8 cellular contexts compared by ENCODE assay signal in the genomic region with DNA sequence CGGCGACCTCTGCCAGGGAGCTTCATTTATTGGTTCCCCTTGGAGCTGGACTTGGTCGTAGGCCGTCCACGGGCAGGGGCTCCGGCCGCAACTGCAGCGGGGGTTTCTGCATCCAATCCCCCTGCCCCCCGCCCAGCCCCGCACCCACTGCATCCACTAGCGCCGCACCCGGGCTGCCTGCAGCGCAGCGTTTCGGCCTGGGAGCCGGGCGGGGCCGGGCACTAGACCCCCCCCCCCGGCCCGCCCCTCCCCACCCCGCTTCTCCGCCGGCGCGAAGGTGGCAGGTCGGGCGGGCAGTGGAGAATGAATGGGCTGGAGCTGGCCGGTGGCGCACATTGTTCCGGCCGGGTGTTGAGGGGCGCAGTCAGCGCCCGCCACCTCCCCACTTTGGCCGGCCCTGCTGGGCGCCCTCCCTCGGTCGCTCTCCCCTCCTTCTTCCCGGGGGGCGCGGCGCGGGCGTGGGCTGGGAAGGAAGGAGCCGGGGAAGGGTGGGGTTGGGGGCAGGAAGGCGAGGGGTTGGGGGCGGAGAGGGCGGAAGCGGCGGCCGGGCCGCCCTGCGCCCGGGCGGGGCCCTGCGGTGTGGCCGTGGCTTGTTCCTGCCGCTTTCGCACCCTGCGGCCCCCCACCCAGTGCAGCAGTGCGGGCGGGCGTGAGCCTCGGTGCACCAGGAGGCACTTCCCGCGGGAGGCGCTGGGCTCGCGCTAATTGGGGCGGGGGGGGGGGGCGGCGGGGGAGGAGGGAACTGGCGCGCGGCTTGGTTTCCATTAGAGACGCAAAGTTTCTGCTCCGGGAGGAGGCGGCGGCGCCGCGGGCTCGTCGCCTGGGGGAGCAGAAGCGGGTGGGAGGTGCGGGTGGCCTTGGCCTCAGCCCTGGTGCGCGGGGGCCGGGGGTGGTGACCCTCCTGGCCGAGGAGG. TPM values are rescaled to one million over a fixed set of nuclear protein-coding genes. Genes with fewer than 3 reads are reported as not detected.
A peak's percentile ranks its signal among the peaks of the same experiment; 100 is the strongest.
DNase-seq lines count a peak whose midpoint lies in the region; ATAC-seq and TF ChIP-seq lines count a peak whose summit lies in the region.

No MANE protein-coding gene starts in this region.

- peaks cover 48% of the 10 kb centered on the region for H3K4me1 Mint-ChIP-seq in activated T-cell treated with anti-CD3 and anti-CD28 coated beads, Interleukin-2, amount 50 U/mL, for 24 hours (ENCODE audit: low read depth)
- peaks cover 27 to 44% (median 40%) of the 10 kb centered on the region in 3 donors for H3K4me1 Mint-ChIP-seq in naive B cell

- H3K27ac ChIP-seq in esophagus muscularis mucosa (replicated peaks in 1 of 4), result peak overlapping the region; percentile 94 to 97 (median 96)

- H3K9me3 ChIP-seq in esophagus muscularis mucosa, result no peaks in the 10 kb centered on the region

- peak; percentile 19 for ATAC-seq in HG03025 (IDR thresholded peaks at IDR 0.05; ENCODE audit: low FRiP score, unreplicated experiment)
- ATAC-seq in naive B cell (ENCODE audit: low read depth in 2 of 2), result peak; percentile 12 to 25

- H3K36me3 ChIP-seq in esophagus muscularis mucosa, result peaks cover 12 to 28% (median 23%) of the 10 kb centered on the region in 4 donors

- peaks cover 49% of the 10 kb centered on the region for H3K36me3 Mint-ChIP-seq in activated T-cell treated with anti-CD3 and anti-CD28 coated beads, Interleukin-2, amount 50 U/mL, for 24 hours (ENCODE audit: low read depth)
- peaks cover 5 to 14% of the 10 kb centered on the region in 2 donors for H3K36me3 Mint-ChIP-seq in naive B cell

- intact Hi-C loops in esophagus muscularis mucosa (cut with DNase I), result loop anchor here (2.0 kb wide), 4 partner anchors 15 to 361 kb away; no protein-coding TSS in a partner anchor

- H3K27me3 Mint-ChIP-seq in activated T-cell treated with anti-CD3 and anti-CD28 coated beads, Interleukin-2, amount 50 U/mL, for 24 hours, result no peaks in the 10 kb centered on the region
- no peaks in the 10 kb centered on the region for H3K27me3 Mint-ChIP-seq in naive B cell

- H3K4me3 ChIP-seq in esophagus muscularis mucosa, result peak overlapping the region; percentile 81 to 99 (median 82)

- H3K9me3 Mint-ChIP-seq in activated T-cell treated with anti-CD3 and anti-CD28 coated beads, Interleukin-2, amount 50 U/mL, for 24 hours, result no peaks in the 10 kb centered on the region
- H3K9me3 Mint-ChIP-seq in naive B cell, result peaks cover 0 to 5% (median 0%) of the 10 kb centered on the region in 7 donors

- DNase-seq in SIG-M5 treated with dmso at 0.1 percent for 504 hours (lab: John Stamatoyannopoulos, UW; ENCODE audit: unreplicated experiment) (peak; percentile 67), SIG-M5 (lab: John Stamatoyannopoulos, UW) (no peak), NOMO-1 treated with dmso at 0.1 percent for 144 hours (lab: John Stamatoyannopoulos, UW; ENCODE audit: unreplicated experiment) (peak; percentile 53), esophagus muscularis mucosa (ENCODE audit: extremely low spot score) (no peak), naive B cell (peak; percentile 62)
- peak; percentile 78 for DNase-seq in activated T-cell treated with anti-CD3 and anti-CD28 coated beads, Interleukin-2, amount 50 U/mL, for 24 hours
- peak; percentile 52 to 76 (median 70) for DNase-seq in stimulated activated naive CD4-positive, alpha-beta T cell (lab: John Stamatoyannopoulos, UW)

- 0% methylated on average over 30 of the region's 91 CpGs for WGBS in esophagus muscularis mucosa

- H3K27ac Mint-ChIP-seq in activated T-cell treated with anti-CD3 and anti-CD28 coated beads, Interleukin-2, amount 50 U/mL, for 24 hours, result peak overlapping the region; percentile 95
- H3K27ac Mint-ChIP-seq in naive B cell, result peak overlapping the region; percentile 92 to 99 (median 98)

- peaks cover 39 to 47% (median 44%) of the 10 kb centered on the region in 4 donors for H3K4me1 ChIP-seq in esophagus muscularis mucosa

- peak overlapping the region; percentile 97 for H3K4me3 Mint-ChIP-seq in activated T-cell treated with anti-CD3 and anti-CD28 coated beads, Interleukin-2, amount 50 U/mL, for 24 hours
- H3K4me3 Mint-ChIP-seq in naive B cell, result peak overlapping the region; percentile 94 to 98 (median 96)

- TF ChIP-seq EP300 in esophagus muscularis mucosa (IDR thresholded peaks at IDR 0.05), result no peak

- no peaks in the 10 kb centered on the region for H3K27me3 ChIP-seq in esophagus muscularis mucosa

- no peak for TF ChIP-seq POLR2A in esophagus muscularis mucosa (IDR thresholded peaks at IDR 0.05; ENCODE audit: low read depth)

- peak in 1 of 3 experiments; percentile 31 for TF ChIP-seq CTCF in esophagus muscularis mucosa (IDR thresholded peaks at IDR 0.05)

RNA-seq across cellular contexts. Expression of a gene that starts 0.8 kb away (rescaled TPM):
- 100 to 1,000 TPM; 482 to 847 (median 640) TPM for total RNA-seq in esophagus muscularis mucosa
- 1,000 to 10,000 TPM; 1,004 to 1,312 (median 1,081) TPM for polyA plus RNA-seq in naive B cell (ENCODE audit: low read depth in 6 of 6)

Comparison
In these comparisons a context has a peak if more than half of its experiments do, and no peak if none do; other contexts are left out.
1. DNase-seq: peak in SIG-M5 treated with dmso at 0.1 percent for 504 hours (single experiment), NOMO-1 treated with dmso at 0.1 percent for 144 hours (single experiment), activated T-cell treated with anti-CD3 and anti-CD28 coated beads, Interleukin-2, amount 50 U/mL, for 24 hours (single experiment), naive B cell (single experiment) and stimulated activated naive CD4-positive, alpha-beta T cell (6 of 6); none in SIG-M5 (single experiment) and esophagus muscularis mucosa (single experiment).